In genomic region chr9:20618361-20618799, GRCh38 we compare ENCODE assay signal across 1 cellular context.
TF ChIP-seq lines count a peak whose summit lies in the region.

No MANE protein-coding gene starts in this region.

TF ChIP-seq in GM23338, 12 proteins besides CTCF, POLR2A, EP300 and RAD21 (continued from another document):
- TF ChIP-seq ZNF331 (CRISPR knock-in tag; IDR thresholded peaks at IDR 0.05; ENCODE audit: low read depth), result no peak
- no peak for TF ChIP-seq EZH2 (IDR thresholded peaks at IDR 0.05; ENCODE audit: low read depth, unreplicated experiment)
- no peak for TF ChIP-seq CREB1 (CRISPR knock-in tag; IDR thresholded peaks at IDR 0.05; ENCODE audit: low read depth)
- TF ChIP-seq NANOG (IDR thresholded peaks at IDR 0.05; ENCODE audit: borderline replicate concordance), result no peak
